ENCODE assay signal across 16 cellular contexts in the genomic region with DNA sequence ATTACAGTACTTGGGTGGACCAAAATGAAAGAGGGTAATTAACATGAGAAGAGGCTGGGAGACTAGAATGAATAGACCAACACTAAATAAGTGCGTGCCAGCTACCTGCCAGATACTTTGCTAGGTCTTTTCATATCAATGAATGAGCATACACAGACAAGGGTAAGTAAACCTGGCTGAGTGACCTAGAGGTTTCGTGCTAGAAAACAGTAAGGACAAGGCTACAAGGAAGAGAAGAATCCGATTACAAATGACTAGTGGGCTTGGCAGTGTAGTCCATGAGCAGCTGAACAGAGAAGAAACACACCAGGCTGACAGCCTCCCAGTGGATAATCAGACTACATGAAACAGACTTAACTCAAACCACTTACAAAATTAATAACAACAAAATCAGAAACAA.
A peak's percentile ranks its signal among the peaks of the same experiment; 100 is the strongest.
DNase-seq lines count a peak whose midpoint lies in the region; ATAC-seq and TF ChIP-seq lines count a peak whose summit lies in the region.
"Had no signal": no experiment of that assay in that cellular context is flagged by ENCODE, and none has a peak within 500 bp of the region (broad histone marks: within the 10 kb centered on the region; RNA-seq: fewer than 3 reads in every experiment).

No MANE protein-coding gene starts in this region.

- WGBS in prostate gland: 44% methylated on average over 3 of the region's 3 CpGs
- 89 to 92% methylated on average over 3 of the region's 3 CpGs for WGBS in sigmoid colon, 2 donors

- H3K9me3 ChIP-seq in right atrium auricular region: no peaks in the 10 kb centered on the region
- no peaks in the 10 kb centered on the region for H3K9me3 ChIP-seq in prostate gland
- H3K9me3 ChIP-seq in vagina: no peaks in the 10 kb centered on the region
- H3K9me3 ChIP-seq in sigmoid colon: no peaks in the 10 kb centered on the region
- H3K9me3 ChIP-seq: A549 had no signal

- peak; percentile 50 for ATAC-seq in left ventricle myocardium superior
- ATAC-seq: A549 had no signal

- TF ChIP-seq CTCF in right atrium auricular region (IDR thresholded peaks at IDR 0.05) (no peak), prostate gland (IDR thresholded peaks at IDR 0.05) (no peak), vagina (IDR thresholded peaks at IDR 0.05) (no peak), sigmoid colon (IDR thresholded peaks at IDR 0.05) (no peak)

- no peak for DNase-seq in left ventricle myocardium superior
- no peak for DNase-seq in right atrium auricular region (ENCODE audit: low spot score)
- DNase-seq in astrocyte of the hippocampus (ENCODE audit: low read depth, low spot score): peak; percentile 40
- DNase-seq in prostate gland (ENCODE audit: low spot score): no peak
- no peak for DNase-seq in vagina (ENCODE audit: extremely low spot score in 2 of 2)
- no peak for DNase-seq in sigmoid colon
- no peak for DNase-seq in HT-29 (ENCODE audit: low spot score)
- no peak for DNase-seq in AML-193 (lab: John Stamatoyannopoulos, UW)
- DNase-seq: C1 segment of cervical spinal cord, GOT3, KBM-7, NCI-H1436, NCI-H2081, NCI-H526 treated with DMSO at 0.1 percent for 48 hours, RPMI8226 had no signal

- H3K4me3 ChIP-seq in right atrium auricular region (no peak overlapping the region), prostate gland (no peak overlapping the region), vagina (no peak overlapping the region), sigmoid colon (no peak overlapping the region)
- H3K4me3 ChIP-seq: A549 had no signal

- H3K27me3 ChIP-seq in right atrium auricular region (no peaks in the 10 kb centered on the region), prostate gland (replicated peaks; ENCODE audit: insufficient read depth) (no peaks in the 10 kb centered on the region), vagina (no peaks in the 10 kb centered on the region), sigmoid colon (no peaks in the 10 kb centered on the region)

- H3K27ac ChIP-seq in right atrium auricular region (no peak overlapping the region), prostate gland (peak overlapping the region; percentile 10 to 22), vagina (peak overlapping the region; percentile 25), sigmoid colon (peak overlapping the region in 2 of 4 donors; percentile 47 to 60)
- H3K27ac ChIP-seq: A549 had no signal

- intact Hi-C loops in left ventricle myocardium superior (cut with micrococcal nuclease) (no loop called here), prostate gland (cut with DNase I) (no loop called here), vagina (cut with DNase I) (no loop called here), sigmoid colon (cut with DNase I) (no loop called here)

- TF ChIP-seq EP300 in sigmoid colon (IDR thresholded peaks at IDR 0.05): no peak

- no peaks in the 10 kb centered on the region for H3K4me1 ChIP-seq in right atrium auricular region
- no peaks in the 10 kb centered on the region for H3K4me1 ChIP-seq in prostate gland (replicated peaks)
- H3K4me1 ChIP-seq in vagina: peaks cover 9% of the 10 kb centered on the region
- H3K4me1 ChIP-seq in sigmoid colon: peaks cover 0 to 27% (median 23%) of the 10 kb centered on the region in 4 donors
- H3K4me1 ChIP-seq: A549 had no signal

- H3K36me3 ChIP-seq in right atrium auricular region: no peaks in the 10 kb centered on the region
- no peaks in the 10 kb centered on the region for H3K36me3 ChIP-seq in prostate gland
- no peaks in the 10 kb centered on the region for H3K36me3 ChIP-seq in vagina
- no peaks in the 10 kb centered on the region for H3K36me3 ChIP-seq in sigmoid colon

- TF ChIP-seq POLR2A in prostate gland (IDR thresholded peaks at IDR 0.05) (no peak), vagina (IDR thresholded peaks at IDR 0.05) (no peak), sigmoid colon (IDR thresholded peaks at IDR 0.05) (no peak)

Comparison
In these comparisons a context has a peak if more than half of its experiments do, and no peak if none do; other contexts are left out.
1. H3K27ac ChIP-seq: peak in prostate gland (2 of 2) and vagina (single experiment); none in right atrium auricular region (0 of 2).